1 cellular context compared by ENCODE assay signal in genomic region chr20:23656372-23656771, GRCh38.
TF ChIP-seq lines count a peak whose summit lies in the region.

No MANE protein-coding gene starts in this region.

TF ChIP-seq in IMR-90, 13 proteins besides CTCF, POLR2A, EP300 and RAD21:
- peak; percentile 65 for TF ChIP-seq MAFK (IDR thresholded peaks at IDR 0.05; ENCODE audit: low read depth, low read length)
- TF ChIP-seq USF2 (IDR thresholded peaks at IDR 0.05; ENCODE audit: low read depth, low read length): no peak
